Comparison of ENCODE assay signal across 10 cellular contexts in the genomic region with DNA sequence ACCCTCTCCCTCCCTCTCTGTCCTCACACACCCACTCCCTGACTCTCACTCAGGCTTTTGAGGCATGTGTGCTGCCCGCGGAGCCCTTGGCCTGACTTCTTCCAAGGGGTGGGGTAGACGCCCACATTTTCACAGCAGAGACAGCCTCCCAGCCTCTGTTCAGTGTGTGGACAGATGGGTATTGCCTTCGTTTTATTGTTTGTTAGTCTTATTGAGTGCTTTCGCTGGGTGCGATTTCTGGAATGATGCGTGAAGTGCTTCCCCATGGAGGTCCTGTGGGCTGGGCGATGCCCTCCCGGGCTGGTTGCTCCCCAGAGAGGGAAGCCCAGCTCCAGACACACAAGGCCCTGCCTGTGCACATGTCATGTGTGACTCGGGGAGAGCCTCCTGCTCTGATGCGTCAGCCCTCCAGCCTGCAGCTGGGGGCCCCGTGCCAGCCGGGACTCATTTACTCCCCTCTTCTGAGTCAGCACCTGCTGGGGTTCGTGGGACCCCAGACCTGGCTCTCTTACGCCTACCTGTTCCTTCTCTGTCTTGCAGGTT. TPM values are rescaled to one million over a fixed set of nuclear protein-coding genes. Genes with fewer than 3 reads are reported as not detected.
DNase-seq lines count a peak whose midpoint lies in the region; ATAC-seq, FAIRE-seq and TF ChIP-seq lines count a peak whose summit lies in the region.
"Had no signal": no experiment of that assay in that cellular context is flagged by ENCODE, and none has a peak within 500 bp of the region (broad histone marks: within the 10 kb centered on the region; RNA-seq: fewer than 3 reads in every experiment).

No MANE protein-coding gene starts in this region.

- H3K9me3 ChIP-seq in esophagus muscularis mucosa (no peaks in the 10 kb centered on the region), small intestine (ENCODE audit: control insufficient read depth, low read depth) (no peaks in the 10 kb centered on the region), gastrocnemius medialis (no peaks in the 10 kb centered on the region)

- no peak for TF ChIP-seq EP300 in esophagus muscularis mucosa (IDR thresholded peaks at IDR 0.05)

- ATAC-seq in HG03442 (IDR thresholded peaks at IDR 0.05; ENCODE audit: unreplicated experiment), result no peak
- no peak for ATAC-seq in gastrocnemius medialis
- no peak for ATAC-seq in GM18909 (IDR thresholded peaks at IDR 0.05; ENCODE audit: poor library complexity, unreplicated experiment)

- 69% methylated on average over 15 of the region's 15 CpGs for WGBS in esophagus muscularis mucosa
- WGBS in small intestine, 3 donors, result 16 to 49% (median 33%) methylated on average over 14 to 15 of the region's 15 CpGs

- H3K4me3 ChIP-seq in esophagus muscularis mucosa, result peak overlapping the region in 1 of 4 donors; percentile 11
- no peak overlapping the region for H3K4me3 ChIP-seq in small intestine (ENCODE audit: low read depth in 1 of 2, low read length in 2 of 2)
- no peak overlapping the region for H3K4me3 ChIP-seq in gastrocnemius medialis
- H3K4me3 ChIP-seq: PC-9 had no signal

- FAIRE-seq in small intestine (lab: Jason Lieb, UNC), result no peak
- FAIRE-seq: GM18507 had no signal

- intact Hi-C loops in esophagus muscularis mucosa (cut with DNase I) (no loop called here), gastrocnemius medialis (cut with DNase I; ENCODE audit: low total_unique reads) (no loop called here)

- DNase-seq in Daoy (ENCODE audit: low read depth) (peak; percentile 92), T-helper 9 cell (peak; percentile 34), esophagus muscularis mucosa (ENCODE audit: extremely low spot score) (no peak), small intestine (no peak), gastrocnemius medialis (no peak)
- no peak for DNase-seq in NK-92 treated with Interleukin-12 subunit alpha and Interleukin-12 subunit beta, amount 100 ng/mL, for 24 hours (lab: John Stamatoyannopoulos, UW)
- DNase-seq: PC-9 had no signal

- in situ Hi-C loops in gastrocnemius medialis (cut with MboI; ENCODE audit: low sequenced_read_pairs in 4 of 4), result no loop called here

- TF ChIP-seq CTCF in esophagus muscularis mucosa (IDR thresholded peaks at IDR 0.05) (no peak), gastrocnemius medialis (IDR thresholded peaks at IDR 0.05 in 4 of 5, conservative IDR thresholded peaks at IDR 0.05 in 1 of 5) (no peak)

- TF ChIP-seq POLR2A in esophagus muscularis mucosa (IDR thresholded peaks at IDR 0.05; ENCODE audit: low read depth), result no peak
- no peak for TF ChIP-seq POLR2A in gastrocnemius medialis (IDR thresholded peaks at IDR 0.05)

- H3K27me3 ChIP-seq in esophagus muscularis mucosa (no peaks in the 10 kb centered on the region), small intestine (ENCODE audit: control insufficient read depth in 2 of 2, insufficient read depth in 2 of 2, low read length in 2 of 2) (no peaks in the 10 kb centered on the region), gastrocnemius medialis (no peaks in the 10 kb centered on the region)

- peaks cover 0 to 21% (median 16%) of the 10 kb centered on the region in 4 donors for H3K36me3 ChIP-seq in esophagus muscularis mucosa
- H3K36me3 ChIP-seq in small intestine (ENCODE audit: control insufficient read depth in 2 of 2, insufficient read depth in 2 of 2, low read length in 2 of 2), result peaks cover 0 to 2% of the 10 kb centered on the region in 2 donors
- H3K36me3 ChIP-seq in gastrocnemius medialis, result no peaks in the 10 kb centered on the region

- H3K27ac ChIP-seq in esophagus muscularis mucosa (replicated peaks in 1 of 4) (peak overlapping the region; percentile 52 to 82 (median 72)), small intestine (ENCODE audit: low read depth in 1 of 2, low read length in 1 of 2) (peak overlapping the region; percentile 66 to 73), gastrocnemius medialis (no peak overlapping the region)
- H3K27ac ChIP-seq: PC-9 had no signal

- H3K4me1 ChIP-seq in esophagus muscularis mucosa (peaks cover 37 to 65% (median 56%) of the 10 kb centered on the region in 4 donors), small intestine (ENCODE audit: control insufficient read depth in 2 of 2, insufficient read depth in 1 of 2, low read depth in 1 of 2, low read length in 1 of 2) (peaks cover 12 to 19% of the 10 kb centered on the region in 2 donors), gastrocnemius medialis (peaks cover 20 to 21% of the 10 kb centered on the region in 2 donors)

RNA-seq across cellular contexts. Expression of a gene that starts 14.7 kb away (rescaled TPM):
- 60.2 and 104 TPM in 2 replicates for total RNA-seq in Daoy (2014; rRNA removed; shearing (Covaris generic))
- total RNA-seq in esophagus muscularis mucosa (10 to 100 TPM; 22.4 to 40.9 (median 31.8) TPM), gastrocnemius medialis (10 to 100 TPM; 12.4 to 39.2 (median 21.9) TPM)
- 10 to 100 TPM; 65.4 to 67.8 (median 67.3) TPM for polyA plus RNA-seq in small intestine

RNA-seq across cellular contexts. Expression of a gene that starts 42.5 kb away (rescaled TPM):
- total RNA-seq in Daoy (2014; rRNA removed; shearing (Covaris generic)), result 14.3 and 15.2 TPM in 2 replicates
- 10 to 100 TPM in 1 of 4 donors, 1 to 10 TPM in 3; 5.0 to 21.1 (median 8.1) TPM for total RNA-seq in esophagus muscularis mucosa
- polyA plus RNA-seq in small intestine, result 100 to 1,000 TPM in 1 of 3 donors, 10 to 100 TPM in 2; 49.5 to 109 (median 73.5) TPM
- 1 to 10 TPM; 1.3 to 5.9 (median 5.2) TPM for total RNA-seq in gastrocnemius medialis

RNA-seq across cellular contexts. Expression of a gene that starts 55.8 kb away (rescaled TPM):
- total RNA-seq in Daoy (2014; rRNA removed; shearing (Covaris generic)), result 52.1 and 56.5 TPM in 2 replicates
- total RNA-seq in esophagus muscularis mucosa, result 10 to 100 TPM in 3 of 4 donors, 1 to 10 TPM in 1; 9.1 to 18.9 (median 16.3) TPM
- 10 to 100 TPM in 2 of 3 donors, 1 to 10 TPM in 1; 7.2 to 14.8 (median 10.3) TPM for polyA plus RNA-seq in small intestine
- 10 to 100 TPM; 17.5 to 32.0 (median 25.1) TPM for total RNA-seq in gastrocnemius medialis

Comparison
In these comparisons a context has a peak if more than half of its experiments do, and no peak if none do; other contexts are left out.
1. DNase-seq: peak in Daoy (single experiment) and T-helper 9 cell (single experiment); none in esophagus muscularis mucosa (single experiment), small intestine (single experiment), gastrocnemius medialis (0 of 2) and NK-92 treated with Interleukin-12 subunit alpha and Interleukin-12 subunit beta, amount 100 ng/mL, for 24 hours (single experiment).
2. H3K27ac ChIP-seq: peak in esophagus muscularis mucosa (4 of 4) and small intestine (2 of 2); none in gastrocnemius medialis (0 of 4).